Comparison of ENCODE assay signal across 20 cellular contexts in genomic region chr1:174190800-174191199, GRCh38. TPM values are rescaled to one million over a fixed set of nuclear protein-coding genes. Genes with fewer than 3 reads are reported as not detected.
DNase-seq lines count a peak whose midpoint lies in the region; ATAC-seq and TF ChIP-seq lines count a peak whose summit lies in the region.
"Had no signal": no experiment of that assay in that cellular context is flagged by ENCODE, and none has a peak within 500 bp of the region (broad histone marks: within the 10 kb centered on the region; RNA-seq: fewer than 3 reads in every experiment).

No MANE protein-coding gene starts in this region.

- H3K9me2 ChIP-seq in OCI-LY7 (ENCODE audit: insufficient read depth, low read length): no peaks in the 10 kb centered on the region

- peak overlapping the region; percentile 76 for H3K27ac Mint-ChIP-seq in HFFc6
- peak overlapping the region; percentile 91 for H3K27ac Mint-ChIP-seq in central memory CD8-positive, alpha-beta T cell (ENCODE audit: low read depth)
- H3K27ac Mint-ChIP-seq in mesothelial cell of epicardium: peak overlapping the region; percentile 68

- H3K36me3 ChIP-seq in A673 (ENCODE audit: insufficient read depth, low read length, poor library complexity, severe bottlenecking): peaks cover 3% of the 10 kb centered on the region
- no peaks in the 10 kb centered on the region for H3K36me3 ChIP-seq in OCI-LY7 (ENCODE audit: insufficient read depth, low read length)
- H3K36me3 ChIP-seq: gastroesophageal sphincter had no signal

- no peak for ATAC-seq in central memory CD8-positive, alpha-beta T cell (replicated peaks; ENCODE audit: extremely low read depth, poor library complexity, severe bottlenecking)
- ATAC-seq in omental fat pad (ENCODE audit: low FRiP score) (no peak), HG02885 (IDR thresholded peaks at IDR 0.05; ENCODE audit: poor library complexity, unreplicated experiment) (no peak)
- ATAC-seq: A549, gastroesophageal sphincter, psoas muscle had no signal

- H4K20me1 ChIP-seq in OCI-LY7 (ENCODE audit: insufficient read depth, low read length): peaks cover 6% of the 10 kb centered on the region; the same call in 1 of the 2 replicates

- H3K9me3 ChIP-seq in A673 (ENCODE audit: low read depth, low read length, poor library complexity, severe bottlenecking): peaks cover 8% of the 10 kb centered on the region
- peaks cover 9% of the 10 kb centered on the region; the same call in 1 of the 2 replicates for H3K9me3 ChIP-seq in OCI-LY7 (ENCODE audit: low read length)
- H3K9me3 ChIP-seq: gastroesophageal sphincter had no signal

- H3K27ac ChIP-seq in A673 (ENCODE audit: low read depth, low read length, poor library complexity, severe bottlenecking): peak overlapping the region; percentile 3
- no peak overlapping the region for H3K27ac ChIP-seq in OCI-LY7 (ENCODE audit: low read depth, low read length, poor library complexity, severe bottlenecking)
- H3K27ac ChIP-seq: A549; BLaER1 treated with 17β-estradiol and CSF1 and Interleukin-3, amounts not matched to agents 10 nM and 100 nM; HL-60; psoas muscle had no signal

- POLR2A ChIA-PET in A673 (lab: Charles Lee; ENCODE audit: low non-redundant PET): no interaction called here
- POLR2A ChIA-PET in OCI-LY7 (lab: Charles Lee): interaction anchor here (0.8 to 1.1 kb wide), 3 partner anchors 23 to 224 kb away, joined by 3 read pairs; no protein-coding TSS in a partner anchor

- H3K27me3 ChIP-seq in A673 (replicated peaks; ENCODE audit: insufficient read depth, low read depth, low read length, poor library complexity): no peaks in the 10 kb centered on the region
- H3K27me3 ChIP-seq: BLaER1 treated with 17β-estradiol and CSF1 and Interleukin-3, amounts not matched to agents 10 nM and 100 nM; gastroesophageal sphincter had no signal

- peaks cover 47% of the 10 kb centered on the region for H3K79me2 ChIP-seq in OCI-LY7 (ENCODE audit: insufficient read depth, low read depth, low read length)

- no peak overlapping the region for H2AFZ ChIP-seq in OCI-LY7 (ENCODE audit: low read length)

- H3K4me1 ChIP-seq in A673 (ENCODE audit: insufficient read depth, low read length, poor library complexity, severe bottlenecking) (peaks cover 22% of the 10 kb centered on the region), OCI-LY7 (ENCODE audit: insufficient read depth, low read length, poor library complexity, severe bottlenecking) (no peaks in the 10 kb centered on the region)
- H3K4me1 ChIP-seq: BLaER1 treated with 17β-estradiol and CSF1 and Interleukin-3, amounts not matched to agents 10 nM and 100 nM; psoas muscle had no signal

- no TSS peak for BruUV-seq in A673 (replicated peaks; lab: Mats Ljungman, UMichigan)
- BruUV-seq in OCI-LY7 (replicated peaks; lab: Mats Ljungman, UMichigan): no TSS peak

- H3K4me3 ChIP-seq in A673 (ENCODE audit: low read depth, low read length, poor library complexity, severe bottlenecking): no peak overlapping the region
- H3K4me3 ChIP-seq in OCI-LY7 (ENCODE audit: low read depth, low read length, poor library complexity, severe bottlenecking): no peak overlapping the region
- H3K4me3 ChIP-seq: A549; BLaER1 treated with 17β-estradiol and CSF1 and Interleukin-3, amounts not matched to agents 10 nM and 100 nM; gastroesophageal sphincter; psoas muscle; skin epidermis had no signal

- H3K4me1 Mint-ChIP-seq in HFFc6 (ENCODE audit: low read depth) (peaks cover 38% of the 10 kb centered on the region), mesothelial cell of epicardium (peaks cover 28% of the 10 kb centered on the region)
- H3K4me1 Mint-ChIP-seq in central memory CD8-positive, alpha-beta T cell: peaks cover 51% of the 10 kb centered on the region

- H3K27me3 Mint-ChIP-seq in HFFc6 (ENCODE audit: insufficient read depth) (peaks cover 2% of the 10 kb centered on the region; the same call in 1 of the 2 replicates), mesothelial cell of epicardium (ENCODE audit: low read depth) (no peaks in the 10 kb centered on the region)
- H3K27me3 Mint-ChIP-seq in central memory CD8-positive, alpha-beta T cell: no peaks in the 10 kb centered on the region
- H3K27me3 Mint-ChIP-seq: IgD-negative memory B cell had no signal

- no peak for TF ChIP-seq CTCF in A673 (conservative IDR thresholded peaks at IDR 0.05; ENCODE audit: low read depth, low read length)
- no peak for TF ChIP-seq CTCF in HFFc6 (IDR thresholded peaks at IDR 0.05)
- no peak for TF ChIP-seq CTCF in mesothelial cell of epicardium (IDR thresholded peaks at IDR 0.05; ENCODE audit: unreplicated experiment)
- TF ChIP-seq CTCF in omental fat pad (IDR thresholded peaks at IDR 0.05): no peak
- TF ChIP-seq CTCF in OCI-LY7 (conservative IDR thresholded peaks at IDR 0.05; ENCODE audit: low read length): no peak

- H3K36me3 Mint-ChIP-seq in HFFc6 (ENCODE audit: low read depth) (peaks cover 13% of the 10 kb centered on the region), mesothelial cell of epicardium (peaks cover 7% of the 10 kb centered on the region)
- H3K36me3 Mint-ChIP-seq in central memory CD8-positive, alpha-beta T cell (ENCODE audit: insufficient read depth): peaks cover 1% of the 10 kb centered on the region

- peak overlapping the region; percentile 78 for H3K4me3 Mint-ChIP-seq in HFFc6
- peak overlapping the region; percentile 59 for H3K4me3 Mint-ChIP-seq in central memory CD8-positive, alpha-beta T cell
- no peak overlapping the region for H3K4me3 Mint-ChIP-seq in mesothelial cell of epicardium

- H3K9me3 Mint-ChIP-seq in HFFc6 (peaks cover 7% of the 10 kb centered on the region), mesothelial cell of epicardium (peaks cover 8% of the 10 kb centered on the region)
- peaks cover 5% of the 10 kb centered on the region for H3K9me3 Mint-ChIP-seq in central memory CD8-positive, alpha-beta T cell
- H3K9me3 Mint-ChIP-seq: IgD-negative memory B cell had no signal

- no peak overlapping the region for H3K4me2 ChIP-seq in OCI-LY7 (ENCODE audit: low read length)
- H3K4me2 ChIP-seq: A549; BLaER1 treated with 17β-estradiol and CSF1 and Interleukin-3, amounts not matched to agents 10 nM and 100 nM had no signal

- CTCF ChIA-PET in A673 (lab: Charles Lee): interaction anchor here (0.6 kb wide), 1 partner anchor 72 kb away, joined by 3 read pairs; no protein-coding TSS in a partner anchor
- CTCF ChIA-PET in OCI-LY7 (lab: Charles Lee; ENCODE audit: unreplicated experiment): no interaction called here

- intact Hi-C loops in A673 (cut with micrococcal nuclease; ENCODE audit: unreplicated experiment): no loop called here
- intact Hi-C loops in OCI-LY7 (cut with micrococcal nuclease; ENCODE audit: unreplicated experiment): no loop called here

- no peak for DNase-seq in A673 (ENCODE audit: low spot score)
- DNase-seq in HFFc6: no peak
- no peak for DNase-seq in central memory CD8-positive, alpha-beta T cell (ENCODE audit: low spot score in 2 of 2)
- no peak for DNase-seq in mesothelial cell of epicardium (ENCODE audit: low spot score in 2 of 2, unreplicated experiment in 2 of 2)
- DNase-seq in omental fat pad (ENCODE audit: low spot score): no peak
- no peak for DNase-seq in OCI-LY7 (ENCODE audit: low spot score)
- DNase-seq in activated CD4-positive, alpha-beta T cell treated with anti-CD3 and anti-CD28 coated beads for 48 hours: no peak
- DNase-seq: activated CD4-positive, alpha-beta T cell treated with anti-CD3 and anti-CD28 coated beads, Interleukin-2, amount 50 U/mL, for 1 hour; caudate nucleus; NCI-H146; psoas muscle; SIG-M5; stimulated activated CD4-positive, alpha-beta T cell treated with anti-CD3 and anti-CD28 coated beads, Interleukin-4, amount 100 ng/mL, for 4 hours had no signal

RNA-seq across cellular contexts. Expression of gene RABGAP1L, which starts 31.5 kb away (rescaled TPM):
- total RNA-seq in A673 (2021): 19.3 and 20.7 TPM in 2 replicates
- 10 to 100 TPM; 14.5 to 16.9 (median 16.0) TPM for total RNA-seq in HFFc6 (2021; fragmentation: NEBNext Ultra II Directional; extraction: Animal tissue kit (Norgen Biotek cat#: 25700))
- total RNA-seq in mesothelial cell of epicardium: 41.1 to 48.5 TPM (median 47.0 TPM) in 3 replicates
- 10 to 100 TPM; 31.7 to 49.7 (median 34.3) TPM for total RNA-seq in omental fat pad
- total RNA-seq in OCI-LY7 (2014; rRNA removed; shearing (Covaris generic)): 98.1 and 142 TPM in 2 replicates
- total RNA-seq in OCI-LY7 (2022): 158 and 175 TPM in 2 replicates
